In genomic region chr12:49809369-49810158, GRCh38 we compare ENCODE assay signal across 9 cellular contexts. TPM values are rescaled to one million over a fixed set of nuclear protein-coding genes. Genes with fewer than 3 reads are reported as not detected.
DNase-seq lines count a peak whose midpoint lies in the region; ATAC-seq and TF ChIP-seq lines count a peak whose summit lies in the region.
"Had no signal": no experiment of that assay in that cellular context is flagged by ENCODE, and none has a peak within 500 bp of the region (broad histone marks: within the 10 kb centered on the region; RNA-seq: fewer than 3 reads in every experiment).

No MANE protein-coding gene starts in this region.

- peak overlapping the region; percentile 30 for H3K27ac Mint-ChIP-seq in activated CD8-positive, alpha-beta T cell treated with anti-CD3 and anti-CD28 coated beads for 36 hours
- H3K27ac Mint-ChIP-seq in activated CD8-positive, alpha-beta memory T cell treated with anti-CD3 and anti-CD28 coated beads, Interleukin-2, amount 10 ng/mL, durations not matched to agents 7 days and 5 days, result no peak overlapping the region
- H3K27ac Mint-ChIP-seq in stimulated activated memory B cell treated with anti-CD40 and anti-IgM and Interleukin-4, amounts not matched to agents 10 μg/mL and 1 μg/mL and 100 μg/mL, for 72 hours, result no peak overlapping the region
- H3K27ac Mint-ChIP-seq: T-helper 1 cell treated with Interleukin-12 subunit alpha and Interleukin-12 subunit beta and Interleukin-4 antibody, amounts not matched to agents 30 μg/mL and 1 μg/mL, for 36 hours had no signal

- peaks cover 15% of the 10 kb centered on the region for H3K36me3 ChIP-seq in right atrium auricular region
- H3K36me3 ChIP-seq in prostate gland, result no peaks in the 10 kb centered on the region
- peaks cover 18% of the 10 kb centered on the region for H3K36me3 ChIP-seq in brain microvascular endothelial cell (replicated peaks)

- 28% methylated on average over 7 of the region's 7 CpGs for WGBS in prostate gland

- CTCF ChIA-PET in activated CD8-positive, alpha-beta T cell treated with anti-CD3 and anti-CD28 coated beads for 36 hours (lab: Charles Lee), result interaction anchor here (1.6 to 2.1 kb wide), 2 partner anchors 31 to 32 kb away, joined by 4 to 10 read pairs; no protein-coding TSS in a partner anchor
- CTCF ChIA-PET in activated CD8-positive, alpha-beta memory T cell treated with anti-CD3 and anti-CD28 coated beads, Interleukin-2, amount 10 ng/mL, durations not matched to agents 7 days and 5 days (lab: Charles Lee), result interaction anchor here (1.2 kb wide), 1 partner anchor 20 kb away, joined by 3 read pairs; no protein-coding TSS in a partner anchor

- H3K9me3 ChIP-seq in right atrium auricular region (no peaks in the 10 kb centered on the region), prostate gland (no peaks in the 10 kb centered on the region)

- POLR2A ChIA-PET in activated CD8-positive, alpha-beta T cell treated with anti-CD3 and anti-CD28 coated beads for 36 hours (lab: Charles Lee), result no interaction called here

- TF ChIP-seq POLR2A in prostate gland (IDR thresholded peaks at IDR 0.05), result no peak

- no peaks in the 10 kb centered on the region for H3K36me3 Mint-ChIP-seq in activated CD8-positive, alpha-beta T cell treated with anti-CD3 and anti-CD28 coated beads for 36 hours (ENCODE audit: low read depth)
- no peaks in the 10 kb centered on the region for H3K36me3 Mint-ChIP-seq in activated CD8-positive, alpha-beta memory T cell treated with anti-CD3 and anti-CD28 coated beads, Interleukin-2, amount 10 ng/mL, durations not matched to agents 7 days and 5 days
- peaks cover 10% of the 10 kb centered on the region for H3K36me3 Mint-ChIP-seq in stimulated activated memory B cell treated with anti-CD40 and anti-IgM and Interleukin-4, amounts not matched to agents 10 μg/mL and 1 μg/mL and 100 μg/mL, for 72 hours

- H3K27me3 Mint-ChIP-seq in activated CD8-positive, alpha-beta T cell treated with anti-CD3 and anti-CD28 coated beads for 36 hours, result no peaks in the 10 kb centered on the region
- no peaks in the 10 kb centered on the region for H3K27me3 Mint-ChIP-seq in activated CD8-positive, alpha-beta memory T cell treated with anti-CD3 and anti-CD28 coated beads, Interleukin-2, amount 10 ng/mL, durations not matched to agents 7 days and 5 days
- no peaks in the 10 kb centered on the region for H3K27me3 Mint-ChIP-seq in stimulated activated memory B cell treated with anti-CD40 and anti-IgM and Interleukin-4, amounts not matched to agents 10 μg/mL and 1 μg/mL and 100 μg/mL, for 72 hours

- intact Hi-C loops in activated CD8-positive, alpha-beta T cell treated with anti-CD3 and anti-CD28 coated beads for 36 hours (cut with micrococcal nuclease), result no loop called here
- intact Hi-C loops in prostate gland (cut with DNase I), result no loop called here

- in situ Hi-C loops in brain microvascular endothelial cell (cut with HindIII; ENCODE audit: low pct_ligation_motif_present, low sequenced_read_pairs), result no loop called here

- peaks cover 10% of the 10 kb centered on the region for H3K4me1 Mint-ChIP-seq in activated CD8-positive, alpha-beta T cell treated with anti-CD3 and anti-CD28 coated beads for 36 hours (ENCODE audit: low read depth)
- peaks cover 7% of the 10 kb centered on the region for H3K4me1 Mint-ChIP-seq in activated CD8-positive, alpha-beta memory T cell treated with anti-CD3 and anti-CD28 coated beads, Interleukin-2, amount 10 ng/mL, durations not matched to agents 7 days and 5 days
- peaks cover 27% of the 10 kb centered on the region for H3K4me1 Mint-ChIP-seq in stimulated activated memory B cell treated with anti-CD40 and anti-IgM and Interleukin-4, amounts not matched to agents 10 μg/mL and 1 μg/mL and 100 μg/mL, for 72 hours

- H3K27me3 ChIP-seq in right atrium auricular region (no peaks in the 10 kb centered on the region), prostate gland (replicated peaks; ENCODE audit: insufficient read depth) (no peaks in the 10 kb centered on the region), brain microvascular endothelial cell (replicated peaks) (no peaks in the 10 kb centered on the region)

- peak; percentile 56 for DNase-seq in AG20443 (ENCODE audit: low spot score)
- no peak for DNase-seq in activated CD8-positive, alpha-beta T cell treated with anti-CD3 and anti-CD28 coated beads for 36 hours
- no peak for DNase-seq in right atrium auricular region (ENCODE audit: low spot score)
- no peak for DNase-seq in prostate gland (ENCODE audit: low spot score)
- DNase-seq in DMS53 treated with DMSO at 0.1 percent for 48 hours (lab: John Stamatoyannopoulos, UW; ENCODE audit: unreplicated experiment), result no peak
- DNase-seq in activated CD8-positive, alpha-beta memory T cell treated with anti-CD3 and anti-CD28 coated beads, Interleukin-2, amount 10 ng/mL, durations not matched to agents 7 days and 5 days, result no peak
- no peak for DNase-seq in brain microvascular endothelial cell

- ATAC-seq in activated CD8-positive, alpha-beta T cell treated with anti-CD3 and anti-CD28 coated beads for 36 hours, result no peak
- ATAC-seq in activated CD8-positive, alpha-beta memory T cell treated with anti-CD3 and anti-CD28 coated beads, Interleukin-2, amount 10 ng/mL, durations not matched to agents 7 days and 5 days, result no peak
- no peak for ATAC-seq in stimulated activated memory B cell treated with anti-CD40 and anti-IgM and Interleukin-4, amounts not matched to agents 10 μg/mL and 1 μg/mL and 100 μg/mL, for 72 hours

- no peak for TF ChIP-seq CTCF in activated CD8-positive, alpha-beta T cell treated with anti-CD3 and anti-CD28 coated beads for 36 hours (IDR thresholded peaks at IDR 0.05)
- TF ChIP-seq CTCF in right atrium auricular region (IDR thresholded peaks at IDR 0.05), result no peak
- no peak for TF ChIP-seq CTCF in prostate gland (IDR thresholded peaks at IDR 0.05)
- no peak for TF ChIP-seq CTCF in brain microvascular endothelial cell (IDR thresholded peaks at IDR 0.05; ENCODE audit: low read depth, low read length, missing control alignments)

- H3K27ac ChIP-seq in right atrium auricular region (peak overlapping the region; percentile 77 to 85), prostate gland (peak overlapping the region; percentile 29 to 45), brain microvascular endothelial cell (no peak overlapping the region)

- H3K4me3 ChIP-seq in right atrium auricular region (peak overlapping the region in 1 of 2 donors; percentile 28), prostate gland (no peak overlapping the region), brain microvascular endothelial cell (ENCODE audit: low read depth, low read length) (no peak overlapping the region)

- H3K4me3 Mint-ChIP-seq in activated CD8-positive, alpha-beta T cell treated with anti-CD3 and anti-CD28 coated beads for 36 hours, result no peak overlapping the region
- H3K4me3 Mint-ChIP-seq in activated CD8-positive, alpha-beta memory T cell treated with anti-CD3 and anti-CD28 coated beads, Interleukin-2, amount 10 ng/mL, durations not matched to agents 7 days and 5 days, result no peak overlapping the region
- no peak overlapping the region for H3K4me3 Mint-ChIP-seq in stimulated activated memory B cell treated with anti-CD40 and anti-IgM and Interleukin-4, amounts not matched to agents 10 μg/mL and 1 μg/mL and 100 μg/mL, for 72 hours
- H3K4me3 Mint-ChIP-seq: T-helper 1 cell treated with Interleukin-12 subunit alpha and Interleukin-12 subunit beta and Interleukin-4 antibody, amounts not matched to agents 30 μg/mL and 1 μg/mL, for 36 hours had no signal

- H3K9me3 Mint-ChIP-seq in activated CD8-positive, alpha-beta T cell treated with anti-CD3 and anti-CD28 coated beads for 36 hours, result no peaks in the 10 kb centered on the region
- no peaks in the 10 kb centered on the region for H3K9me3 Mint-ChIP-seq in activated CD8-positive, alpha-beta memory T cell treated with anti-CD3 and anti-CD28 coated beads, Interleukin-2, amount 10 ng/mL, durations not matched to agents 7 days and 5 days (ENCODE audit: low read depth)
- no peaks in the 10 kb centered on the region for H3K9me3 Mint-ChIP-seq in stimulated activated memory B cell treated with anti-CD40 and anti-IgM and Interleukin-4, amounts not matched to agents 10 μg/mL and 1 μg/mL and 100 μg/mL, for 72 hours
- H3K9me3 Mint-ChIP-seq: T-helper 1 cell treated with Interleukin-12 subunit alpha and Interleukin-12 subunit beta and Interleukin-4 antibody, amounts not matched to agents 30 μg/mL and 1 μg/mL, for 36 hours had no signal

- H3K4me1 ChIP-seq in right atrium auricular region (peaks cover 0 to 52% of the 10 kb centered on the region in 2 donors), prostate gland (replicated peaks) (no peaks in the 10 kb centered on the region)

RNA-seq across cellular contexts. Expression of gene NCKAP5L, which starts 18.6 kb away (rescaled TPM):
- 1 to 10 TPM; 5.5 to 5.7 TPM for total RNA-seq in activated CD8-positive, alpha-beta T cell treated with anti-CD3 and anti-CD28 coated beads for 36 hours
- total RNA-seq in right atrium auricular region (10 to 100 TPM; 18.6 to 18.7 TPM), prostate gland (10 to 100 TPM; 17.3 to 63.1 TPM)
- 1 to 10 TPM; 1.1 to 1.4 TPM for total RNA-seq in activated CD8-positive, alpha-beta memory T cell treated with anti-CD3 and anti-CD28 coated beads, Interleukin-2, amount 10 ng/mL, durations not matched to agents 7 days and 5 days

RNA-seq across cellular contexts. Expression of gene BCDIN3D, which starts 33.3 kb away (rescaled TPM):
- 1 to 10 TPM; 5.0 to 5.3 TPM for total RNA-seq in activated CD8-positive, alpha-beta T cell treated with anti-CD3 and anti-CD28 coated beads for 36 hours
- total RNA-seq in right atrium auricular region (1 to 10 TPM; 1.8 to 2.0 TPM), prostate gland (1 to 10 TPM; 3.0 to 8.0 TPM)
- 1 to 10 TPM; 8.2 to 8.3 TPM for total RNA-seq in activated CD8-positive, alpha-beta memory T cell treated with anti-CD3 and anti-CD28 coated beads, Interleukin-2, amount 10 ng/mL, durations not matched to agents 7 days and 5 days
